Comparison of ENCODE assay signal across 12 cellular contexts in genomic region chr22:25402160-25402500, GRCh38.
DNase-seq lines count a peak whose midpoint lies in the region; ATAC-seq and TF ChIP-seq lines count a peak whose summit lies in the region.
"Had no signal": no experiment of that assay in that cellular context is flagged by ENCODE, and none has a peak within 500 bp of the region (broad histone marks: within the 10 kb centered on the region; RNA-seq: fewer than 3 reads in every experiment).

No MANE protein-coding gene starts in this region.

- H2AFZ ChIP-seq in OCI-LY7 (ENCODE audit: low read length), result no peak overlapping the region

- H3K9ac ChIP-seq in stomach smooth muscle (ENCODE audit: low read length in 2 of 2), result peak overlapping the region in 1 of 2 donors; percentile 47

- H3K4me3 ChIP-seq in OCI-LY7 (ENCODE audit: low read depth, low read length, poor library complexity, severe bottlenecking) (peak overlapping the region; percentile 87), right cardiac atrium (ENCODE audit: low read length) (no peak overlapping the region), stomach smooth muscle (ENCODE audit: low read length in 2 of 2) (peak overlapping the region in 1 of 2 donors; percentile 75)

- ATAC-seq in activated naive CD8-positive, alpha-beta T cell treated with anti-CD3 and anti-CD28 coated beads, Interleukin-2, amount 50 U/mL, for 24 hours, result no peak
- ATAC-seq in right cardiac atrium (no peak), HG03159 (IDR thresholded peaks at IDR 0.05; ENCODE audit: unreplicated experiment) (no peak), GM21737 (IDR thresholded peaks at IDR 0.05; ENCODE audit: unreplicated experiment) (no peak)

- H3K36me3 ChIP-seq in OCI-LY7 (ENCODE audit: insufficient read depth, low read length) (no peaks in the 10 kb centered on the region), stomach smooth muscle (ENCODE audit: control insufficient read depth in 2 of 2, insufficient read depth in 2 of 2, low read length in 2 of 2) (no peaks in the 10 kb centered on the region)

- H3K27me3 Mint-ChIP-seq in activated naive CD8-positive, alpha-beta T cell, result no peaks in the 10 kb centered on the region
- peaks cover 2% of the 10 kb centered on the region for H3K27me3 Mint-ChIP-seq in activated naive CD8-positive, alpha-beta T cell treated with anti-CD3 and anti-CD28 coated beads, Interleukin-2, amount 50 U/mL, for 24 hours

- H3K9me3 ChIP-seq in OCI-LY7 (ENCODE audit: low read length) (no peaks in the 10 kb centered on the region), right cardiac atrium (ENCODE audit: control insufficient read depth, low read length) (no peaks in the 10 kb centered on the region), stomach smooth muscle (ENCODE audit: control insufficient read depth in 2 of 2, low read length in 2 of 2) (no peaks in the 10 kb centered on the region)

- H3K27ac ChIP-seq in OCI-LY7 (ENCODE audit: low read depth, low read length, poor library complexity, severe bottlenecking), result peak overlapping the region; percentile 47
- H3K27ac ChIP-seq in right cardiac atrium (ENCODE audit: low read length), result peak overlapping the region; percentile 84
- peak overlapping the region; percentile 76 for H3K27ac ChIP-seq in stomach smooth muscle (ENCODE audit: low read length)

- POLR2A ChIA-PET in OCI-LY7 (lab: Charles Lee), result interaction anchor here (1.5 kb wide), 1 partner anchor 21 kb away, joined by 3 read pairs; no protein-coding TSS in a partner anchor

- CTCF ChIA-PET in OCI-LY7 (lab: Charles Lee; ENCODE audit: unreplicated experiment), result no interaction called here

- peaks cover 42% of the 10 kb centered on the region for H3K4me1 Mint-ChIP-seq in activated naive CD8-positive, alpha-beta T cell (ENCODE audit: low read depth)
- H3K4me1 Mint-ChIP-seq in activated naive CD8-positive, alpha-beta T cell treated with anti-CD3 and anti-CD28 coated beads, Interleukin-2, amount 50 U/mL, for 24 hours, result peaks cover 57% of the 10 kb centered on the region

- peaks cover 47% of the 10 kb centered on the region for H3K4me1 ChIP-seq in OCI-LY7 (ENCODE audit: insufficient read depth, low read length, poor library complexity, severe bottlenecking)
- H3K4me1 ChIP-seq in right cardiac atrium (ENCODE audit: control insufficient read depth, insufficient read depth, low read length), result peaks cover 19% of the 10 kb centered on the region
- peaks cover 42% of the 10 kb centered on the region for H3K4me1 ChIP-seq in stomach smooth muscle (ENCODE audit: control insufficient read depth, insufficient read depth, low read length)

- H3K4me3 Mint-ChIP-seq in activated naive CD8-positive, alpha-beta T cell, result peak overlapping the region; percentile 52
- H3K4me3 Mint-ChIP-seq in activated naive CD8-positive, alpha-beta T cell treated with anti-CD3 and anti-CD28 coated beads, Interleukin-2, amount 50 U/mL, for 24 hours, result no peak overlapping the region

- no peaks in the 10 kb centered on the region for H3K36me3 Mint-ChIP-seq in activated naive CD8-positive, alpha-beta T cell
- H3K36me3 Mint-ChIP-seq in activated naive CD8-positive, alpha-beta T cell treated with anti-CD3 and anti-CD28 coated beads, Interleukin-2, amount 50 U/mL, for 24 hours (ENCODE audit: low read depth), result peaks cover 2% of the 10 kb centered on the region

- 87% methylated on average over 6 of the region's 6 CpGs for WGBS in right cardiac atrium

- peaks cover 11% of the 10 kb centered on the region for H4K20me1 ChIP-seq in OCI-LY7 (ENCODE audit: insufficient read depth, low read length)

- intact Hi-C loops in OCI-LY7 (cut with micrococcal nuclease; ENCODE audit: unreplicated experiment) (loop anchor here (5.0 kb wide), 1 partner anchor 40 kb away; no protein-coding TSS in a partner anchor), right cardiac atrium (cut with DNase I) (no loop called here)

- DNase-seq in activated naive CD8-positive, alpha-beta T cell treated with anti-CD3 and anti-CD28 coated beads, Interleukin-2, amount 50 U/mL, for 24 hours, result no peak
- DNase-seq in OCI-LY7 (ENCODE audit: low spot score) (peak; percentile 66), right cardiac atrium (no peak), DMS 273 (lab: John Stamatoyannopoulos, UW; ENCODE audit: unreplicated experiment) (no peak)
- DNase-seq: activated CD4-positive, alpha-beta T cell treated with anti-CD3 and anti-CD28 coated beads, Interleukin-2, amount 50 U/mL, for 1 hour; activated naive CD4-positive, alpha-beta T cell treated with anti-CD3 and anti-CD28 coated beads for 36 hours; NCI-H1092 treated with DMSO at 0.1 percent for 48 hours; SW 1271 had no signal

- peaks cover 65% of the 10 kb centered on the region for H3K79me2 ChIP-seq in OCI-LY7 (ENCODE audit: insufficient read depth, low read depth, low read length)

- peak overlapping the region; percentile 93 for H3K4me2 ChIP-seq in OCI-LY7 (ENCODE audit: low read length)

- H3K9me2 ChIP-seq in OCI-LY7 (ENCODE audit: insufficient read depth, low read length), result no peaks in the 10 kb centered on the region

- no TSS peak for BruUV-seq in OCI-LY7 (replicated peaks; lab: Mats Ljungman, UMichigan)

- H3K27me3 ChIP-seq in right cardiac atrium (ENCODE audit: control insufficient read depth, insufficient read depth) (no peaks in the 10 kb centered on the region), stomach smooth muscle (ENCODE audit: control insufficient read depth in 1 of 2, insufficient read depth in 2 of 2, low read length in 2 of 2) (no peaks in the 10 kb centered on the region)

- no peak overlapping the region for H3K27ac Mint-ChIP-seq in activated naive CD8-positive, alpha-beta T cell
- no peak overlapping the region for H3K27ac Mint-ChIP-seq in activated naive CD8-positive, alpha-beta T cell treated with anti-CD3 and anti-CD28 coated beads, Interleukin-2, amount 50 U/mL, for 24 hours
- H3K27ac Mint-ChIP-seq: activated naive CD4-positive, alpha-beta T cell treated with anti-CD3 and anti-CD28 coated beads for 36 hours had no signal

- no peak for TF ChIP-seq CTCF in OCI-LY7 (conservative IDR thresholded peaks at IDR 0.05; ENCODE audit: low read length)

- H3K9me3 Mint-ChIP-seq in activated naive CD8-positive, alpha-beta T cell (ENCODE audit: low read depth), result no peaks in the 10 kb centered on the region
- no peaks in the 10 kb centered on the region for H3K9me3 Mint-ChIP-seq in activated naive CD8-positive, alpha-beta T cell treated with anti-CD3 and anti-CD28 coated beads, Interleukin-2, amount 50 U/mL, for 24 hours
- H3K9me3 Mint-ChIP-seq: activated naive CD4-positive, alpha-beta T cell treated with anti-CD3 and anti-CD28 coated beads for 36 hours had no signal
